ENCODE assay signal across 10 cellular contexts in the genomic region with DNA sequence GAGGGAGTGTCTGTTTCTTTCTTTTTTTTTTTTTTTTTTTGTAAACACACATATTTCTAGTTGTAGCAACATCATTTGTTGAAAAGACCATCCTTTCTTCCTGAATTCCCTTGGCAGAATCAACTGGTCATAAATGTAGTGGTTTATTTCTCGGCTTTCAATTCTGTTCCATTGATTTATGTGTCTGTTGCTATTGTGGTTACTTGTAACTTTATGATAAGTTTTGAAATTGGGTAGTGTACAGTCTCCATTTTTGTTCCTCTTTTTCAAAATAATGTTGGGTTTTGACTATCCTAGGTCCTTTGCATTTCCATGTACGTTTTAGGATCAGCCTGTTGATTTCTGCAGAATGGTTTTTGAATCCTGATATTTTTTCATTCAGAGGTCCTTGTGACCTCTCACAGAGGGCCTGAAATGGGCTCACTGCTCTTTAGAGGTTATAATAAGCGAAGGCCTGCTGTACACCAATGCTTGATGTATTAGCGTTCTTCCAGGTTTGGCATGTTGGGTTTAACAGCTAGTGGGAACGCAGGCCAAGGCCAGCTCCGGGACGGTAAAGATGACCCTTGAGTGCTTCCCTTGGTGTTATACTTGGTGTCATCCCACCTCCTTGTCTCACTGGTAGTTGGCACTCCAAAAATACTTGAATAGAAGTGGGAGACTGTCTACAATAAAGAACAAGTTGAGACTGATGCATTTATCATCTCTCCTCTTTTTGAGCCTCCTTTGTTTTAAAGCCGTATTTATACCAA. TPM values are rescaled to one million over a fixed set of nuclear protein-coding genes. Genes with fewer than 3 reads are reported as not detected.
DNase-seq lines count a peak whose midpoint lies in the region; ATAC-seq and TF ChIP-seq lines count a peak whose summit lies in the region.
"Had no signal": no experiment of that assay in that cellular context is flagged by ENCODE, and none has a peak within 500 bp of the region (broad histone marks: within the 10 kb centered on the region; RNA-seq: fewer than 3 reads in every experiment).

No MANE protein-coding gene starts in this region.

- H4K8ac ChIP-seq in mesenchymal stem cell (ENCODE audit: low read length): no peak overlapping the region

- POLR2A ChIA-PET in activated CD4-positive, alpha-beta memory T cell treated with anti-CD3 and anti-CD28 coated beads for 36 hours (lab: Charles Lee): interaction anchor here (1.4 kb wide), 1 partner anchor 58 kb away, joined by 3 read pairs; no protein-coding TSS in a partner anchor

- no peak overlapping the region for H3K4me3 Mint-ChIP-seq in activated CD4-positive, alpha-beta memory T cell treated with anti-CD3 and anti-CD28 coated beads for 36 hours
- H3K4me3 Mint-ChIP-seq in chondrocyte (ENCODE audit: unreplicated experiment): no peak overlapping the region
- H3K4me3 Mint-ChIP-seq: T-helper 2 cell treated with Interferon-gamma antibody and Interleukin-4, amounts not matched to agents 5 μg/mL and 100 μg/mL, for 36 hours had no signal

- peaks cover 3% of the 10 kb centered on the region for H3K9me3 ChIP-seq in cardiac muscle cell (ENCODE audit: low read depth)
- H3K9me3 ChIP-seq in heart left ventricle: peaks cover 0 to 13% (median 9%) of the 10 kb centered on the region in 12 donors
- peaks cover 11% of the 10 kb centered on the region for H3K9me3 ChIP-seq in mesenchymal stem cell (ENCODE audit: control insufficient read depth, low read length)

- intact Hi-C loops in cardiac septum (cut with DNase I): no loop called here
- intact Hi-C loops in heart left ventricle (cut with DNase I): loop anchor here in 4 of 10 donors (5.0 to 10.0 kb wide), 4 partner anchors 35 to 65 kb away; no protein-coding TSS in a partner anchor
- intact Hi-C loops in activated CD4-positive, alpha-beta memory T cell treated with anti-CD3 and anti-CD28 coated beads for 36 hours (cut with micrococcal nuclease): no loop called here

- H3K4ac ChIP-seq in mesenchymal stem cell (ENCODE audit: low read depth in 1 of 2, low read length in 2 of 2): no peak overlapping the region

- ATAC-seq in heart left ventricle: peak in 2 of 4 donors; percentile 33 to 45
- ATAC-seq: HCT116 had no signal

- H3K4me1 ChIP-seq in cardiac muscle cell (ENCODE audit: low read depth) (peaks cover 14% of the 10 kb centered on the region), heart left ventricle (peaks cover 0 to 68% (median 49%) of the 10 kb centered on the region in 12 donors), mesenchymal stem cell (ENCODE audit: control insufficient read depth, insufficient read depth, low read depth, low read length) (peaks cover 4% of the 10 kb centered on the region)

- H2BK15ac ChIP-seq in mesenchymal stem cell (ENCODE audit: low read depth, poor library complexity, severe bottlenecking): no peak overlapping the region

- no peak overlapping the region for H2AK5ac ChIP-seq in mesenchymal stem cell (ENCODE audit: low read length, severe bottlenecking)

- H3K27me3 Mint-ChIP-seq in activated CD4-positive, alpha-beta memory T cell treated with anti-CD3 and anti-CD28 coated beads for 36 hours: no peaks in the 10 kb centered on the region
- no peaks in the 10 kb centered on the region for H3K27me3 Mint-ChIP-seq in chondrocyte (ENCODE audit: low read depth)

- peak overlapping the region; percentile 50 for H3K27ac ChIP-seq in cardiac muscle cell
- H3K27ac ChIP-seq in heart left ventricle: peak overlapping the region; percentile 7 to 91 (median 64)
- H3K27ac ChIP-seq in mesenchymal stem cell (ENCODE audit: low read length, poor library complexity, severe bottlenecking): no peak overlapping the region

- no peak overlapping the region for H3K4me3 ChIP-seq in cardiac muscle cell
- no peak overlapping the region for H3K4me3 ChIP-seq in NB4 (ENCODE audit: low read depth, low read length)
- H3K4me3 ChIP-seq in heart left ventricle: no peak overlapping the region
- H3K4me3 ChIP-seq in mesenchymal stem cell (ENCODE audit: insufficient read depth in 1 of 2, low read depth in 1 of 2, low read length in 2 of 2): no peak overlapping the region

- H3K18ac ChIP-seq in mesenchymal stem cell (ENCODE audit: low read depth in 1 of 2, low read length in 2 of 2): no peak overlapping the region

- TF ChIP-seq CTCF in cardiac muscle cell (IDR thresholded peaks at IDR 0.05; ENCODE audit: low read depth, low read length) (no peak), NB4 (IDR thresholded peaks at IDR 0.05; ENCODE audit: low read depth, low read length) (no peak), heart left ventricle (IDR thresholded peaks at IDR 0.05) (no peak), chondrocyte (IDR thresholded peaks at IDR 0.05) (no peak)

- peaks cover 9% of the 10 kb centered on the region for H3K36me3 Mint-ChIP-seq in activated CD4-positive, alpha-beta memory T cell treated with anti-CD3 and anti-CD28 coated beads for 36 hours
- peaks cover 2% of the 10 kb centered on the region for H3K36me3 Mint-ChIP-seq in chondrocyte (ENCODE audit: low read depth)

- no peak overlapping the region for H3K14ac ChIP-seq in mesenchymal stem cell (ENCODE audit: low read length in 2 of 2)

- peaks cover 21% of the 10 kb centered on the region for H3K79me1 ChIP-seq in mesenchymal stem cell (replicated peaks; ENCODE audit: low read length, poor library complexity, severe bottlenecking)

- H2BK5ac ChIP-seq in mesenchymal stem cell (ENCODE audit: low read depth, low read length, poor library complexity, severe bottlenecking): no peak overlapping the region

- peaks cover 4% of the 10 kb centered on the region for H3K4me1 Mint-ChIP-seq in activated CD4-positive, alpha-beta memory T cell treated with anti-CD3 and anti-CD28 coated beads for 36 hours (ENCODE audit: low read depth)
- H3K4me1 Mint-ChIP-seq in chondrocyte (ENCODE audit: low read depth): peaks cover 23% of the 10 kb centered on the region

- DNase-seq in cardiac muscle cell (ENCODE audit: low read depth in 1 of 2, low spot score in 1 of 2): no peak
- DNase-seq in cardiac septum (ENCODE audit: low spot score): no peak
- peak; percentile 65 for DNase-seq in NB4 (ENCODE audit: low read depth)
- DNase-seq in heart left ventricle: peak in 1 of 5 donors; percentile 14
- DNase-seq in activated CD4-positive, alpha-beta memory T cell treated with anti-CD3 and anti-CD28 coated beads for 36 hours: no peak
- no peak for DNase-seq in COLO829 (ENCODE audit: low spot score)
- DNase-seq in chondrocyte (ENCODE audit: low spot score): no peak
- DNase-seq in mesenchymal stem cell: no peak

- H3K36me3 ChIP-seq in cardiac muscle cell (no peaks in the 10 kb centered on the region), heart left ventricle (no peaks in the 10 kb centered on the region), mesenchymal stem cell (ENCODE audit: control insufficient read depth in 1 of 2, insufficient read depth in 2 of 2, low read depth in 1 of 2, low read length in 2 of 2) (peaks cover 0 to 4% of the 10 kb centered on the region in 2 experiments)

- peaks cover 10% of the 10 kb centered on the region for H3K9me3 Mint-ChIP-seq in activated CD4-positive, alpha-beta memory T cell treated with anti-CD3 and anti-CD28 coated beads for 36 hours
- H3K9me3 Mint-ChIP-seq in chondrocyte (ENCODE audit: low read depth): peaks cover 6% of the 10 kb centered on the region

- no peak overlapping the region for H3K4me2 ChIP-seq in mesenchymal stem cell (ENCODE audit: low read length, poor library complexity, severe bottlenecking)

- no peak overlapping the region for H2BK12ac ChIP-seq in mesenchymal stem cell (ENCODE audit: low read length in 2 of 2)

- H3K27me3 ChIP-seq in cardiac muscle cell (no peaks in the 10 kb centered on the region), heart left ventricle (no peaks in the 10 kb centered on the region), mesenchymal stem cell (ENCODE audit: control insufficient read depth in 1 of 2, insufficient read depth in 1 of 2, low read length in 2 of 2) (no peaks in the 10 kb centered on the region)

- H3K9ac ChIP-seq in mesenchymal stem cell (ENCODE audit: low read length): no peak overlapping the region

- H4K91ac ChIP-seq in mesenchymal stem cell (ENCODE audit: low read length): no peak overlapping the region

- H3K23ac ChIP-seq in mesenchymal stem cell (ENCODE audit: low read length in 2 of 2): no peak overlapping the region

- no peak for TF ChIP-seq POLR2A in NB4 (IDR thresholded peaks at IDR 0.05; ENCODE audit: extremely low read depth, insufficient read length)
- TF ChIP-seq POLR2A in heart left ventricle (IDR thresholded peaks at IDR 0.05): no peak

- H2BK120ac ChIP-seq in mesenchymal stem cell (ENCODE audit: low read depth, low read length): no peak overlapping the region

- no peak overlapping the region for H3K27ac Mint-ChIP-seq in activated CD4-positive, alpha-beta memory T cell treated with anti-CD3 and anti-CD28 coated beads for 36 hours
- H3K27ac Mint-ChIP-seq in chondrocyte (ENCODE audit: unreplicated experiment): no peak overlapping the region

- H2AFZ ChIP-seq in mesenchymal stem cell (ENCODE audit: low read depth, low read length): no peak overlapping the region

- WGBS in heart left ventricle, 4 donors: 44 to 55% (median 51%) methylated on average over 8 of the region's 8 CpGs
- 96% methylated on average over 8 of the region's 8 CpGs for WGBS in mesenchymal stem cell

- CTCF ChIA-PET in activated CD4-positive, alpha-beta memory T cell treated with anti-CD3 and anti-CD28 coated beads for 36 hours (lab: Charles Lee): interaction anchor here (1.4 kb wide), 1 partner anchor 44 kb away, joined by 4 read pairs; a partner anchor contains a TSS

RNA-seq across cellular contexts. Expression of a gene that starts 43.8 kb away (rescaled TPM):
- total RNA-seq in cardiac muscle cell: 43.2 and 58.7 TPM in 2 replicates
- polyA plus RNA-seq in cardiac muscle cell: 45.3 and 47.7 TPM in 2 replicates
- total RNA-seq in cardiac septum: 31.3 TPM
- total RNA-seq in heart left ventricle: 10 to 100 TPM; 20.5 to 43.3 (median 23.9) TPM
- polyA plus RNA-seq in heart left ventricle: 10 to 100 TPM; 12.8 to 20.3 TPM
- 10 to 100 TPM; 40.9 to 45.6 TPM for total RNA-seq in activated CD4-positive, alpha-beta memory T cell treated with anti-CD3 and anti-CD28 coated beads for 36 hours
- 18.5 to 23.0 TPM (median 22.7 TPM) in 3 replicates for total RNA-seq in chondrocyte
- polyA plus RNA-seq in mesenchymal stem cell (2013, experiment 1 of 2): 29.7 TPM
- polyA plus RNA-seq in mesenchymal stem cell (2013, experiment 2 of 2): 27.6 TPM

RNA-seq across cellular contexts. Expression of a gene that starts 57.7 kb away (rescaled TPM):
- total RNA-seq in cardiac muscle cell: 26.9 and 51.1 TPM in 2 replicates
- polyA plus RNA-seq in cardiac muscle cell: 46.3 and 58.0 TPM in 2 replicates
- 48.8 TPM for total RNA-seq in cardiac septum
- total RNA-seq in heart left ventricle: 10 to 100 TPM; 22.8 to 52.2 (median 40.7) TPM
- 10 to 100 TPM; 16.0 to 17.4 TPM for polyA plus RNA-seq in heart left ventricle
- 10 to 100 TPM; 63.5 to 65.7 TPM for total RNA-seq in activated CD4-positive, alpha-beta memory T cell treated with anti-CD3 and anti-CD28 coated beads for 36 hours
- 36.8 to 40.9 TPM (median 37.3 TPM) in 3 replicates for total RNA-seq in chondrocyte
- 20.7 TPM for polyA plus RNA-seq in mesenchymal stem cell (2013, experiment 1 of 2)
- polyA plus RNA-seq in mesenchymal stem cell (2013, experiment 2 of 2): 19.7 TPM
